Comparison of ENCODE assay signal across 11 cellular contexts in genomic region chr11:27217948-27218410, GRCh38.
DNase-seq lines count a peak whose midpoint lies in the region; ATAC-seq and TF ChIP-seq lines count a peak whose summit lies in the region.
"Had no signal": no experiment of that assay in that cellular context is flagged by ENCODE, and none has a peak within 500 bp of the region (broad histone marks: within the 10 kb centered on the region; RNA-seq: fewer than 3 reads in every experiment).

No MANE protein-coding gene starts in this region.

- no peaks in the 10 kb centered on the region for H3K9me3 Mint-ChIP-seq in activated CD4-positive, alpha-beta memory T cell treated with anti-CD3 and anti-CD28 coated beads, Interleukin-2, amount 10 ng/mL, durations not matched to agents 7 days and 5 days

- peak; percentile 33 for ATAC-seq in IMR-90 (ENCODE audit: low read depth)
- ATAC-seq in GM18511 (IDR thresholded peaks at IDR 0.05; ENCODE audit: unreplicated experiment) = no peak

- H2BK120ac ChIP-seq in IMR-90 (ENCODE audit: low read depth, low read length) = peak overlapping the region; percentile 80

- H2AFZ ChIP-seq in IMR-90 (replicated peaks; ENCODE audit: low read length, poor library complexity) = peak overlapping the region; percentile 83

- POLR2A ChIA-PET in IMR-90 (lab: Charles Lee; ENCODE audit: unreplicated experiment) = no interaction called here
- POLR2A ChIA-PET in activated CD4-positive, alpha-beta memory T cell treated with anti-CD3 and anti-CD28 coated beads, Interleukin-2, amount 10 ng/mL, durations not matched to agents 7 days and 5 days (lab: Charles Lee) = no interaction called here

- H3K27ac Mint-ChIP-seq in activated CD4-positive, alpha-beta memory T cell treated with anti-CD3 and anti-CD28 coated beads, Interleukin-2, amount 10 ng/mL, durations not matched to agents 7 days and 5 days = no peak overlapping the region
- H3K27ac Mint-ChIP-seq: activated naive CD8-positive, alpha-beta T cell; B cell had no signal

- H3K4me1 Mint-ChIP-seq in activated CD4-positive, alpha-beta memory T cell treated with anti-CD3 and anti-CD28 coated beads, Interleukin-2, amount 10 ng/mL, durations not matched to agents 7 days and 5 days = no peaks in the 10 kb centered on the region
- H3K4me1 Mint-ChIP-seq: B cell had no signal

- H2AK9ac ChIP-seq in IMR-90 (replicated peaks; ENCODE audit: low read depth, low read length, poor library complexity) = peak overlapping the region; percentile 68

- H4K5ac ChIP-seq in IMR-90 (ENCODE audit: low read depth, low read length) = no peak overlapping the region

- H3K27ac ChIP-seq in IMR-90 (ENCODE audit: insufficient read depth, low read length) (peak overlapping the region; percentile 63), tibial artery (no peak overlapping the region), ascending aorta (no peak overlapping the region)

- TF ChIP-seq CTCF in IMR-90 (conservative IDR thresholded peaks at IDR 0.05; ENCODE audit: low read depth, low read length) (no peak), tibial artery (IDR thresholded peaks at IDR 0.05) (no peak), ascending aorta (IDR thresholded peaks at IDR 0.05) (no peak)

- H2BK15ac ChIP-seq in IMR-90 (ENCODE audit: low read depth, low read length) = peak overlapping the region; percentile 27; the same call in 1 of the 3 replicates

- H3K4me2 ChIP-seq in IMR-90 (ENCODE audit: low read depth, low read length) = peak overlapping the region; percentile 73; the same call in 1 of the 2 replicates

- H2AK5ac ChIP-seq in IMR-90 (ENCODE audit: low read depth, low read length) = peak overlapping the region; percentile 76

- H3K56ac ChIP-seq in IMR-90 (ENCODE audit: extremely low read depth, insufficient read depth, low read length) = 0 out of 2 replicates have a peak overlapping the region, but pooled peaks have one; percentile 8

- H3K4me3 ChIP-seq in IMR-90 (ENCODE audit: insufficient read depth, low read depth, low read length) = no peak overlapping the region
- H3K4me3 ChIP-seq in tibial artery = no peak overlapping the region
- H3K4me3 ChIP-seq in ascending aorta = no peak overlapping the region

- H2BK5ac ChIP-seq in IMR-90 (ENCODE audit: low read depth, low read length, poor library complexity, severe bottlenecking) = peak overlapping the region; percentile 87

- no peaks in the 10 kb centered on the region for H4K20me1 ChIP-seq in IMR-90 (ENCODE audit: insufficient read depth, low read length)

- no peaks in the 10 kb centered on the region for H3K36me3 ChIP-seq in IMR-90 (ENCODE audit: control insufficient read depth, insufficient read depth, low read length)
- H3K36me3 ChIP-seq in tibial artery = no peaks in the 10 kb centered on the region
- no peaks in the 10 kb centered on the region for H3K36me3 ChIP-seq in ascending aorta

- no peaks in the 10 kb centered on the region for H3K27me3 Mint-ChIP-seq in activated CD4-positive, alpha-beta memory T cell treated with anti-CD3 and anti-CD28 coated beads, Interleukin-2, amount 10 ng/mL, durations not matched to agents 7 days and 5 days

- CTCF ChIA-PET in IMR-90 (lab: Yijun Ruan, JAX) = interaction anchor here (1.5 kb wide), 1 partner anchor 78 kb away, joined by 3 read pairs; no protein-coding TSS in a partner anchor
- CTCF ChIA-PET in activated CD4-positive, alpha-beta memory T cell treated with anti-CD3 and anti-CD28 coated beads, Interleukin-2, amount 10 ng/mL, durations not matched to agents 7 days and 5 days (lab: Charles Lee) = no interaction called here

- TF ChIP-seq POLR2A in IMR-90 (IDR thresholded peaks at IDR 0.05; ENCODE audit: low read depth, low read length) = no peak

- dilution Hi-C loops in IMR-90 (cut with HindIII; ENCODE audit: low sequenced_read_pairs, unreplicated experiment) = no loop called here

- H4K91ac ChIP-seq in IMR-90 (ENCODE audit: insufficient read depth, low read depth, low read length) = peak overlapping the region; percentile 36; the same call in 1 of the 2 replicates

- peak overlapping the region; percentile 80 for H3K4ac ChIP-seq in IMR-90 (ENCODE audit: low read depth, low read length)

- no TSS peak for BruUV-seq in IMR-90 (replicated peaks; lab: Mats Ljungman, UMichigan)

- no peaks in the 10 kb centered on the region for H3K36me3 Mint-ChIP-seq in activated CD4-positive, alpha-beta memory T cell treated with anti-CD3 and anti-CD28 coated beads, Interleukin-2, amount 10 ng/mL, durations not matched to agents 7 days and 5 days (ENCODE audit: low read depth)
- H3K36me3 Mint-ChIP-seq: activated naive CD8-positive, alpha-beta T cell had no signal

- intact Hi-C loops in IMR-90 (cut with micrococcal nuclease) = loop anchor here (10.0 kb wide), 1 partner anchor 67 kb away; no protein-coding TSS in a partner anchor
- intact Hi-C loops in tibial artery (cut with DNase I; ENCODE audit: low total_unique reads) = no loop called here
- intact Hi-C loops in ascending aorta (cut with DNase I) = no loop called here

- H3K4me1 ChIP-seq in IMR-90 (ENCODE audit: control insufficient read depth, insufficient read depth, low read length) (peaks cover 26% of the 10 kb centered on the region), tibial artery (peaks cover 0 to 17% (median 8%) of the 10 kb centered on the region in 4 donors), ascending aorta (peaks cover 0 to 8% of the 10 kb centered on the region in 2 donors)

- H3K14ac ChIP-seq in IMR-90 (replicated peaks; ENCODE audit: low read depth, low read length) = peak overlapping the region; percentile 60

- TF ChIP-seq RAD21 in IMR-90 (IDR thresholded peaks at IDR 0.05; ENCODE audit: low read length) = no peak

- H2BK20ac ChIP-seq in IMR-90 (ENCODE audit: low read depth, low read length) = peak overlapping the region; percentile 78

- WGBS in IMR-90 (ENCODE audit: extremely low coverage in 2 of 2, insufficient read length in 1 of 2), 2 experiments = no CpG with 5 or more reads among the region's 1 CpG

- no peaks in the 10 kb centered on the region for H3K79me1 ChIP-seq in IMR-90 (ENCODE audit: low read depth in 1 of 2, low read length in 2 of 2)

- H3K27me3 ChIP-seq in IMR-90 (ENCODE audit: control insufficient read depth, insufficient read depth, low read length) (no peaks in the 10 kb centered on the region), tibial artery (no peaks in the 10 kb centered on the region), ascending aorta (no peaks in the 10 kb centered on the region)

- peak overlapping the region; percentile 42; the same call in 1 of the 2 replicates for H3K18ac ChIP-seq in IMR-90 (ENCODE audit: low read depth, low read length)

- in situ Hi-C loops in IMR-90 (cut with MboI; ENCODE audit: low sequenced_read_pairs) = no loop called here

- H3K9me3 ChIP-seq in IMR-90 (ENCODE audit: control insufficient read depth, insufficient read depth, low read length) (no peaks in the 10 kb centered on the region), tibial artery (no peaks in the 10 kb centered on the region), ascending aorta (no peaks in the 10 kb centered on the region)

- no peak overlapping the region for H3K4me3 Mint-ChIP-seq in activated CD4-positive, alpha-beta memory T cell treated with anti-CD3 and anti-CD28 coated beads, Interleukin-2, amount 10 ng/mL, durations not matched to agents 7 days and 5 days
- H3K4me3 Mint-ChIP-seq: activated naive CD8-positive, alpha-beta T cell; B cell had no signal

- peak overlapping the region in 1 of 2 experiments; percentile 59; a peak in 1 of 4 replicates for H4K8ac ChIP-seq in IMR-90 (ENCODE audit: low read depth in 2 of 2, low read length in 2 of 2)

- DNase-seq in A172 (ENCODE audit: low spot score) (peak; percentile 51), IMR-90 (peak; percentile 88), astrocyte of the hippocampus (ENCODE audit: low read depth, low spot score) (peak; percentile 88), kidney tubule cell (ENCODE audit: low spot score) (peak; percentile 55), tibial artery (no peak), ascending aorta (ENCODE audit: low spot score in 2 of 2) (no peak)
- DNase-seq in activated CD4-positive, alpha-beta memory T cell treated with anti-CD3 and anti-CD28 coated beads, Interleukin-2, amount 10 ng/mL, durations not matched to agents 7 days and 5 days = no peak
- DNase-seq: activated CD4-positive, CD25-positive, alpha-beta regulatory T cell treated with anti-CD3 and anti-CD28 coated beads, Interleukin-2, amount 50 U/mL, for 72 hours had no signal

- H3K23ac ChIP-seq in IMR-90 (ENCODE audit: low read depth, low read length) = peak overlapping the region; percentile 11; the same call in 1 of the 2 replicates

- H3K9ac ChIP-seq in IMR-90 (ENCODE audit: low read depth, low read length) = no peak overlapping the region

- peaks cover 20% of the 10 kb centered on the region for H3K9me1 ChIP-seq in IMR-90 (ENCODE audit: insufficient read depth, low read length)

TF ChIP-seq in IMR-90, 13 proteins besides CTCF, POLR2A, EP300 and RAD21 (continues in another document):
- no peak for TF ChIP-seq RFX5 (IDR thresholded peaks at IDR 0.05; ENCODE audit: low read depth, low read length)
- TF ChIP-seq ELK1 (IDR thresholded peaks at IDR 0.05; ENCODE audit: borderline replicate concordance, low read depth, low read length) = no peak
- peak; percentile 65; the same call in 1 of the 2 replicates for TF ChIP-seq CEBPB (IDR thresholded peaks at IDR 0.05; ENCODE audit: low read depth, low read length)
- TF ChIP-seq NFE2L2 (IDR thresholded peaks at IDR 0.05; ENCODE audit: low read depth, low read length) = no peak
- no peak for TF ChIP-seq MXI1 (IDR thresholded peaks at IDR 0.05; ENCODE audit: borderline replicate concordance, low read depth, low read length)
- TF ChIP-seq RCOR1 (IDR thresholded peaks at IDR 0.05; ENCODE audit: insufficient replicate concordance, low read length) = peak; percentile 44
- no peak for TF ChIP-seq FOS (IDR thresholded peaks at IDR 0.05; ENCODE audit: low read depth, low read length)
- TF ChIP-seq BHLHE40 (IDR thresholded peaks at IDR 0.05; ENCODE audit: low read depth, low read length) = no peak
- no peak for TF ChIP-seq USF2 (IDR thresholded peaks at IDR 0.05; ENCODE audit: low read depth, low read length)

Comparison
In these comparisons a context has a peak if more than half of its experiments do, and no peak if none do; other contexts are left out.
1. DNase-seq: peak in A172 (single experiment), IMR-90 (single experiment), astrocyte of the hippocampus (single experiment) and kidney tubule cell (single experiment); none in tibial artery (0 of 2), ascending aorta (0 of 2) and activated CD4-positive, alpha-beta memory T cell treated with anti-CD3 and anti-CD28 coated beads, Interleukin-2, amount 10 ng/mL, durations not matched to agents 7 days and 5 days (single experiment).